8 cellular contexts compared by ENCODE assay signal in the genomic region with DNA sequence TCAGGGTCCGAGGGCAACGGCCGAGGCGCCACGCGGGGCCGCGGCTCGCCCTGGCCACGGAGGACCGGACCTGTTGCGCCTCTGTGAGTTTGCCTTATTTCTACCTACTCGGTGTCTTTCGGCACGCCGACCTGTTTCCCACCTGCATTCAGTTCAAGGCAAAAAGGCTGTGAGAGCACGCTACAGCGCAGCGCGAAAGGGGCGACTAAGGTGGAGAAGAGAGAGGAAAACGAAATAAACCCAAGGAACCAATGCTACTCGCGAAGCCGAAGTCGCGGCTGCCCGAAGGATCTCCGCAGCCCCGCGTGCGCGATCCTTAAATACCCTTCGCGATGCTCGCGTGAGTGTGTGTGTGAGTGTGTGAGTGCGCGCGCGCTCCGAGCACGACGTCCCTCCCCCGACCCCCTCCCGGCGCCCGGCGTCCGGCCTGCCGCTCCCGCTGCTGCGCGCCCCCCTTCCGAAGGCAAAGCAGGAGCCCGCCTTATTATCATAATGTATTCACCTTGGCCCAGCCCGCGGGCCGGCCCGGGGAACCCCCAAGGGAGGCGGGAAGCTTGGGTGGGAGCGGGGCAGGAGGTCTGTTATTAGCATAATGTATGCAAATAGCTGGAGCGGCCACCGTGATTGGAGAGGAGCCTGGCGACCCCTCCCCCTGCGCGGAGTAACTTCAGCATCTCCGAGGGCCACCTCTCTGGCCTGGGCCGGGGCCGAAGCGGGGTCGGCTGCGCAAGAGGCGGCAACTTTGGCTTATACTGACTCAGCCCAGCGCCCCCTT.
A peak's percentile ranks its signal among the peaks of the same experiment; 100 is the strongest.
DNase-seq lines count a peak whose midpoint lies in the region; ATAC-seq, FAIRE-seq and TF ChIP-seq lines count a peak whose summit lies in the region.

COL25A1 (minus strand) TSS at position 293 of the 775 bp plus-strand sequence.

- DNase-seq in AG04449 (ENCODE audit: low read depth, low spot score): no peak
- DNase-seq in HTR-8/SVneo (ENCODE audit: insufficient read length, low spot score): peak; percentile 69
- DNase-seq in activated CD4-positive, CD25-positive, alpha-beta regulatory T cell treated with anti-CD3 and anti-CD28 coated beads, Interleukin-2, amount 50 U/mL, for 72 hours: peak; percentile 34
- DNase-seq in coronary artery (ENCODE audit: low spot score): no peak
- peak; percentile 98 for DNase-seq in left kidney (ENCODE audit: low read depth, low spot score)
- peak; percentile 26 for DNase-seq in stimulated activated CD4-positive, alpha-beta T cell treated with anti-CD3 and anti-CD28 coated beads, Interleukin-2, amount 100 ng/mL, for 4 hours (ENCODE audit: low read depth)
- DNase-seq in UCSD-AML1 (lab: John Stamatoyannopoulos, UW; ENCODE audit: unreplicated experiment): no peak

- POLR2A ChIA-PET in AG04449 (lab: Yijun Ruan, JAX): interaction anchor here (0.7 kb wide), 1 partner anchor 682 kb away, joined by 3 read pairs; the partner anchor contains the start of gene RPL34

- no peak for ATAC-seq in HG03025 (IDR thresholded peaks at IDR 0.05; ENCODE audit: low FRiP score, unreplicated experiment)

- CTCF ChIA-PET in AG04449 (lab: Yijun Ruan, JAX): interaction anchor here (0.9 to 1.0 kb wide), 2 partner anchors 13 to 468 kb away, joined by 4 read pairs; no protein-coding TSS in a partner anchor

- no peak for FAIRE-seq in HTR-8/SVneo (lab: Jason Lieb, UNC)

- H3K4me3 ChIP-seq in AG04449 (ENCODE audit: low read depth, low read length): peak within 1 kb of the TSS; percentile 66
- peak within 1 kb of the TSS; percentile 88 for H3K4me3 ChIP-seq in coronary artery

- TF ChIP-seq CTCF in AG04449 (IDR thresholded peaks at IDR 0.05; ENCODE audit: insufficient read depth, low read length, missing control alignments): no peak
- no peak for TF ChIP-seq CTCF in coronary artery (IDR thresholded peaks at IDR 0.05)

- H3K27ac ChIP-seq in coronary artery: no peak within 1 kb of the TSS

Comparison
In these comparisons a context has a peak if more than half of its experiments do, and no peak if none do; other contexts are left out.
1. DNase-seq: peak in HTR-8/SVneo (single experiment), activated CD4-positive, CD25-positive, alpha-beta regulatory T cell treated with anti-CD3 and anti-CD28 coated beads, Interleukin-2, amount 50 U/mL, for 72 hours (single experiment), left kidney (single experiment) and stimulated activated CD4-positive, alpha-beta T cell treated with anti-CD3 and anti-CD28 coated beads, Interleukin-2, amount 100 ng/mL, for 4 hours (single experiment); none in AG04449 (single experiment), coronary artery (single experiment) and UCSD-AML1 (single experiment).